Comparison of ENCODE assay signal across 8 cellular contexts in the genomic region with DNA sequence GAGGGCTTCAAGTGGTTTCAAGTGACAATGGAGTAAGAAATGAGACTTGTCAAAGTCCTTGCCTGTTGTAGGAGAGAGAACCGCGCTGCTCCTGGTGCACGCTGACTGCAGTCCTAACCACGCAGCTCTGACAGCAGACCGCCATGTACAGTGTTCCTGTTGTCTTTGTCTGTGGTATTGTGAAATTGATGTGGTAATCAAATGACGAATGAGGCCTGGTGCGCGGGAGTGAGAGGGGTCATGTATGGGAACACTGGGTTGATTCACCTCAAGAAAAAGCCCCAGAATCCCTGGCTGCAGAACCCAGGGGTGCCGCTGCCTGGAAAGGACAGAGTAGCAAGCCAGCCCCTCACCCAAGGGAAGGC.
DNase-seq lines count a peak whose midpoint lies in the region; ATAC-seq, FAIRE-seq and TF ChIP-seq lines count a peak whose summit lies in the region.

No MANE protein-coding gene starts in this region.

- H3K27ac ChIP-seq in psoas muscle, result no peak overlapping the region

- peaks cover 20% of the 10 kb centered on the region for H3K4me1 ChIP-seq in psoas muscle

- no peaks in the 10 kb centered on the region for H3K36me3 ChIP-seq in psoas muscle (ENCODE audit: insufficient read depth in 1 of 2, low read depth in 1 of 2)

- POLR2A ChIA-PET in activated CD4-positive, alpha-beta T cell treated with anti-CD3 and anti-CD28 coated beads for 36 hours (lab: Charles Lee), result no interaction called here
- POLR2A ChIA-PET in WTC11 (lab: Charles Lee), result no interaction called here

- TF ChIP-seq CTCF in choroid plexus epithelial cell (conservative IDR thresholded peaks at IDR 0.05; ENCODE audit: low read depth, low read length) (no peak), psoas muscle (IDR thresholded peaks at IDR 0.05) (no peak), WTC11 (IDR thresholded peaks at IDR 0.05) (no peak)

- peaks cover 96% of the 10 kb centered on the region for H3K4me1 Mint-ChIP-seq in activated CD4-positive, alpha-beta T cell treated with anti-CD3 and anti-CD28 coated beads for 36 hours
- peaks cover 27% of the 10 kb centered on the region for H3K4me1 Mint-ChIP-seq in WTC11

- ATAC-seq in activated CD4-positive, alpha-beta T cell treated with anti-CD3 and anti-CD28 coated beads for 36 hours, result peak; percentile 72
- ATAC-seq in psoas muscle (peak in 3 of 4 donors; percentile 61 to 73 (median 65)), GM21825 (IDR thresholded peaks at IDR 0.05; ENCODE audit: unreplicated experiment) (no peak), WTC11 (no peak)

- WGBS in psoas muscle, 3 donors, result 77 to 82% (median 82%) methylated on average over 9 of the region's 9 CpGs

- intact Hi-C loops in activated CD4-positive, alpha-beta T cell treated with anti-CD3 and anti-CD28 coated beads for 36 hours (cut with DNase I, micrococcal nuclease), result loop anchor here in 1 of 2 experiments (5.0 kb wide), 1 partner anchor 61 kb away; no protein-coding TSS in a partner anchor
- intact Hi-C loops in psoas muscle (cut with DNase I), result loop anchor here in 1 of 2 donors (5.0 kb wide), 1 partner anchor 61 kb away; no protein-coding TSS in a partner anchor

- no peak for FAIRE-seq in frontal cortex (lab: Jason Lieb, UNC)

- no peaks in the 10 kb centered on the region for H3K9me3 Mint-ChIP-seq in activated CD4-positive, alpha-beta T cell treated with anti-CD3 and anti-CD28 coated beads for 36 hours (ENCODE audit: low read depth)
- no peaks in the 10 kb centered on the region for H3K9me3 Mint-ChIP-seq in WTC11

- peaks cover 8% of the 10 kb centered on the region for H3K36me3 Mint-ChIP-seq in activated CD4-positive, alpha-beta T cell treated with anti-CD3 and anti-CD28 coated beads for 36 hours (ENCODE audit: low read depth)
- peaks cover 3% of the 10 kb centered on the region; the same call in 1 of the 2 replicates for H3K36me3 Mint-ChIP-seq in WTC11

- H3K27ac Mint-ChIP-seq in activated CD4-positive, alpha-beta T cell treated with anti-CD3 and anti-CD28 coated beads for 36 hours, result peak overlapping the region; percentile 84
- no peak overlapping the region for H3K27ac Mint-ChIP-seq in WTC11

- H3K27me3 Mint-ChIP-seq in activated CD4-positive, alpha-beta T cell treated with anti-CD3 and anti-CD28 coated beads for 36 hours, result no peaks in the 10 kb centered on the region
- no peaks in the 10 kb centered on the region for H3K27me3 Mint-ChIP-seq in WTC11 (ENCODE audit: low read depth)

- H3K9me3 ChIP-seq in psoas muscle, result no peaks in the 10 kb centered on the region

- no peaks in the 10 kb centered on the region for H3K27me3 ChIP-seq in psoas muscle (ENCODE audit: insufficient read depth in 3 of 3, low read length in 2 of 3)

- CTCF ChIA-PET in activated CD4-positive, alpha-beta T cell treated with anti-CD3 and anti-CD28 coated beads for 36 hours (lab: Charles Lee), result interaction anchor here (0.6 to 1.8 kb wide), 5 partner anchors 9 to 200 kb away, joined by 3 to 12 read pairs (median 3); no protein-coding TSS in a partner anchor
- CTCF ChIA-PET in WTC11 (lab: Charles Lee), result no interaction called here

- DNase-seq in CD1c-positive myeloid dendritic cell (ENCODE audit: extremely low spot score), result peak; percentile 92
- peak; percentile 73 for DNase-seq in activated CD4-positive, alpha-beta T cell treated with anti-CD3 and anti-CD28 coated beads for 36 hours
- peak; percentile 93 for DNase-seq in choroid plexus epithelial cell (ENCODE audit: low read depth)
- DNase-seq in psoas muscle, result peak; percentile 43 to 76
- no peak for DNase-seq in NCI-H1694 treated with DMSO at 0.1 percent for 48 hours (lab: John Stamatoyannopoulos, UW)
- no peak for DNase-seq in frontal cortex (ENCODE audit: low spot score in 2 of 2)
- DNase-seq in WTC11 (ENCODE audit: low spot score), result no peak

- H3K4me3 Mint-ChIP-seq in activated CD4-positive, alpha-beta T cell treated with anti-CD3 and anti-CD28 coated beads for 36 hours, result no peak overlapping the region
- H3K4me3 Mint-ChIP-seq in WTC11, result no peak overlapping the region

- H3K4me3 ChIP-seq in choroid plexus epithelial cell (ENCODE audit: low read depth, low read length) (no peak overlapping the region), psoas muscle (no peak overlapping the region)

TF ChIP-seq in WTC11, 78 proteins besides CTCF, POLR2A, EP300 and RAD21 (continues in another document):
- TF ChIP-seq SMAD3 (CRISPR knock-in tag; IDR thresholded peaks at IDR 0.05; ENCODE audit: borderline replicate concordance) (no peak), ZNF396 (CRISPR knock-in tag; IDR thresholded peaks at IDR 0.05; ENCODE audit: borderline replicate concordance) (no peak), ELF4 (CRISPR knock-in tag; IDR thresholded peaks at IDR 0.05; ENCODE audit: low read depth) (no peak), CBFB (CRISPR knock-in tag; IDR thresholded peaks at IDR 0.05; ENCODE audit: low read depth) (no peak)
- TF ChIP-seq, protein P1, sequence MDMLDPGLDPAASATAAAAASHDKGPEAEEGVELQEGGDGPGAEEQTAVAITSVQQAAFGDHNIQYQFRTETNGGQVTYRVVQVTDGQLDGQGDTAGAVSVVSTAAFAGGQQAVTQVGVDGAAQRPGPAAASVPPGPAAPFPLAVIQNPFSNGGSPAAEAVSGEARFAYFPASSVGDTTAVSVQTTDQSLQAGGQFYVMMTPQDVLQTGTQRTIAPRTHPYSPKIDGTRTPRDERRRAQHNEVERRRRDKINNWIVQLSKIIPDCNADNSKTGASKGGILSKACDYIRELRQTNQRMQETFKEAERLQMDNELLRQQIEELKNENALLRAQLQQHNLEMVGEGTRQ (CRISPR knock-in tag; IDR thresholded peaks at IDR 0.05), result no peak
- TF ChIP-seq, protein P2, sequence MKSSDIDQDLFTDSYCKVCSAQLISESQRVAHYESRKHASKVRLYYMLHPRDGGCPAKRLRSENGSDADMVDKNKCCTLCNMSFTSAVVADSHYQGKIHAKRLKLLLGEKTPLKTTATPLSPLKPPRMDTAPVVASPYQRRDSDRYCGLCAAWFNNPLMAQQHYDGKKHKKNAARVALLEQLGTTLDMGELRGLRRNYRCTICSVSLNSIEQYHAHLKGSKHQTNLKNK (CRISPR knock-in tag; IDR thresholded peaks at IDR 0.05), result no peak
- TF ChIP-seq, protein P3, sequence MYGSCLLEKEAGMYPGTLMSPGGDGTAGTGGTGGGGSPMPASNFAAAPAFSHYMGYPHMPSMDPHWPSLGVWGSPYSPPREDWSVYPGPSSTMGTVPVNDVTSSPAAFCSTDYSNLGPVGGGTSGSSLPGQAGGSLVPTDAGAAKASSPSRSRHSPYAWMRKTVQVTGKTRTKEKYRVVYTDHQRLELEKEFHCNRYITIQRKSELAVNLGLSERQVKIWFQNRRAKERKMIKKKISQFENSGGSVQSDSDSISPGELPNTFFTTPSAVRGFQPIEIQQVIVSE (CRISPR knock-in tag; IDR thresholded peaks at IDR 0.05; ENCODE audit: borderline replicate concordance), result no peak
- TF ChIP-seq, protein P4, sequence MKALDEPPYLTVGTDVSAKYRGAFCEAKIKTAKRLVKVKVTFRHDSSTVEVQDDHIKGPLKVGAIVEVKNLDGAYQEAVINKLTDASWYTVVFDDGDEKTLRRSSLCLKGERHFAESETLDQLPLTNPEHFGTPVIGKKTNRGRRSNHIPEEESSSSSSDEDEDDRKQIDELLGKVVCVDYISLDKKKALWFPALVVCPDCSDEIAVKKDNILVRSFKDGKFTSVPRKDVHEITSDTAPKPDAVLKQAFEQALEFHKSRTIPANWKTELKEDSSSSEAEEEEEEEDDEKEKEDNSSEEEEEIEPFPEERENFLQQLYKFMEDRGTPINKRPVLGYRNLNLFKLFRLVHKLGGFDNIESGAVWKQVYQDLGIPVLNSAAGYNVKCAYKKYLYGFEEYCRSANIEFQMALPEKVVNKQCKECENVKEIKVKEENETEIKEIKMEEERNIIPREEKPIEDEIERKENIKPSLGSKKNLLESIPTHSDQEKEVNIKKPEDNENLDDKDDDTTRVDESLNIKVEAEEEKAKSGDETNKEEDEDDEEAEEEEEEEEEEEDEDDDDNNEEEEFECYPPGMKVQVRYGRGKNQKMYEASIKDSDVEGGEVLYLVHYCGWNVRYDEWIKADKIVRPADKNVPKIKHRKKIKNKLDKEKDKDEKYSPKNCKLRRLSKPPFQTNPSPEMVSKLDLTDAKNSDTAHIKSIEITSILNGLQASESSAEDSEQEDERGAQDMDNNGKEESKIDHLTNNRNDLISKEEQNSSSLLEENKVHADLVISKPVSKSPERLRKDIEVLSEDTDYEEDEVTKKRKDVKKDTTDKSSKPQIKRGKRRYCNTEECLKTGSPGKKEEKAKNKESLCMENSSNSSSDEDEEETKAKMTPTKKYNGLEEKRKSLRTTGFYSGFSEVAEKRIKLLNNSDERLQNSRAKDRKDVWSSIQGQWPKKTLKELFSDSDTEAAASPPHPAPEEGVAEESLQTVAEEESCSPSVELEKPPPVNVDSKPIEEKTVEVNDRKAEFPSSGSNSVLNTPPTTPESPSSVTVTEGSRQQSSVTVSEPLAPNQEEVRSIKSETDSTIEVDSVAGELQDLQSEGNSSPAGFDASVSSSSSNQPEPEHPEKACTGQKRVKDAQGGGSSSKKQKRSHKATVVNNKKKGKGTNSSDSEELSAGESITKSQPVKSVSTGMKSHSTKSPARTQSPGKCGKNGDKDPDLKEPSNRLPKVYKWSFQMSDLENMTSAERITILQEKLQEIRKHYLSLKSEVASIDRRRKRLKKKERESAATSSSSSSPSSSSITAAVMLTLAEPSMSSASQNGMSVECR (CRISPR knock-in tag; IDR thresholded peaks at IDR 0.05; ENCODE audit: borderline replicate concordance), result no peak
- TF ChIP-seq, protein P5, sequence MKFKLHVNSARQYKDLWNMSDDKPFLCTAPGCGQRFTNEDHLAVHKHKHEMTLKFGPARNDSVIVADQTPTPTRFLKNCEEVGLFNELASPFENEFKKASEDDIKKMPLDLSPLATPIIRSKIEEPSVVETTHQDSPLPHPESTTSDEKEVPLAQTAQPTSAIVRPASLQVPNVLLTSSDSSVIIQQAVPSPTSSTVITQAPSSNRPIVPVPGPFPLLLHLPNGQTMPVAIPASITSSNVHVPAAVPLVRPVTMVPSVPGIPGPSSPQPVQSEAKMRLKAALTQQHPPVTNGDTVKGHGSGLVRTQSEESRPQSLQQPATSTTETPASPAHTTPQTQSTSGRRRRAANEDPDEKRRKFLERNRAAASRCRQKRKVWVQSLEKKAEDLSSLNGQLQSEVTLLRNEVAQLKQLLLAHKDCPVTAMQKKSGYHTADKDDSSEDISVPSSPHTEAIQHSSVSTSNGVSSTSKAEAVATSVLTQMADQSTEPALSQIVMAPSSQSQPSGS (CRISPR knock-in tag; IDR thresholded peaks at IDR 0.05; ENCODE audit: borderline replicate concordance, low read depth), result no peak

Comparison
In these comparisons a context has a peak if more than half of its experiments do, and no peak if none do; other contexts are left out.
1. DNase-seq: peak in CD1c-positive myeloid dendritic cell (single experiment), activated CD4-positive, alpha-beta T cell treated with anti-CD3 and anti-CD28 coated beads for 36 hours (single experiment), choroid plexus epithelial cell (single experiment) and psoas muscle (2 of 2); none in NCI-H1694 treated with DMSO at 0.1 percent for 48 hours (single experiment), frontal cortex (0 of 2) and WTC11 (single experiment).
2. ATAC-seq: peak in activated CD4-positive, alpha-beta T cell treated with anti-CD3 and anti-CD28 coated beads for 36 hours (single experiment) and psoas muscle (3 of 4); none in GM21825 (single experiment) and WTC11 (single experiment).